ENCODE assay signal across 26 cellular contexts in genomic region chr19:49389406-49389805, GRCh38. TPM values are rescaled to one million over a fixed set of nuclear protein-coding genes. Genes with fewer than 3 reads are reported as not detected.
"Had no signal": no experiment of that assay in that cellular context is flagged by ENCODE, and none has a peak within 500 bp of the region (broad histone marks: within the 10 kb centered on the region; RNA-seq: fewer than 3 reads in every experiment).

No MANE protein-coding gene starts in this region.

- DNase-seq: dorsolateral prefrontal cortex; effector CD8-positive, alpha-beta T cell; foreskin melanocyte; heart left ventricle; hippocampal formation; kidney glomerular epithelial cell; naive thymus-derived CD4-positive, alpha-beta T cell; nephron progenitor cell; posterior cingulate gyrus; sigmoid colon; stimulated activated CD4-positive, alpha-beta T cell treated with anti-CD3 and anti-CD28 coated beads, Interleukin-2, amount 100 ng/mL, for 24 hours; stimulated activated CD4-positive, alpha-beta T cell treated with anti-CD3 and anti-CD28 coated beads, Interleukin-4, amount 100 ng/mL, for 4 hours; stimulated activated naive CD4-positive, alpha-beta T cell; stomach; substantia nigra; transverse colon had no signal

- H3K27ac ChIP-seq: dorsolateral prefrontal cortex, heart left ventricle, neutrophil, right atrium auricular region, sigmoid colon, skin epidermis, stomach, thoracic aorta, transverse colon had no signal

- H3K4me3 ChIP-seq: dorsolateral prefrontal cortex, heart left ventricle, right atrium auricular region, sigmoid colon, skin epidermis, stomach, thoracic aorta, transverse colon had no signal

- ATAC-seq: naive thymus-derived CD4-positive, alpha-beta T cell had no signal

- H3K27me3 ChIP-seq: right atrium auricular region had no signal

- H3K9me3 ChIP-seq: heart left ventricle, neutrophil, right atrium auricular region, sigmoid colon, stomach, thoracic aorta, transverse colon had no signal

- H3K36me3 ChIP-seq: heart left ventricle, neutrophil, right atrium auricular region, sigmoid colon, stomach, thoracic aorta, transverse colon had no signal

- H3K36me3 Mint-ChIP-seq: naive thymus-derived CD4-positive, alpha-beta T cell had no signal

- H3K27ac Mint-ChIP-seq: nephron progenitor cell had no signal

- H3K4me3 Mint-ChIP-seq: nephron progenitor cell had no signal

RNA-seq across cellular contexts. Expression of gene KASH5, which starts 1.4 kb away (rescaled TPM):
- total RNA-seq: heart left ventricle, liver, lung microvascular endothelial cell, mesenteric fat pad, mononuclear cell, osteocyte, right atrium auricular region, sigmoid colon, thoracic aorta, transverse colon, ureter had no signal

RNA-seq across cellular contexts. Expression of gene DKKL1, which starts 25.7 kb away (rescaled TPM):
- total RNA-seq: mesenteric fat pad; mononuclear cell; naive thymus-derived CD4-positive, alpha-beta T cell; right atrium auricular region; stomach had no signal

RNA-seq across cellular contexts. Expression of gene PTH2, which starts 33.8 kb away (rescaled TPM):
- total RNA-seq: heart left ventricle; liver; lung microvascular endothelial cell; mesenteric fat pad; mononuclear cell; naive thymus-derived CD4-positive, alpha-beta T cell; osteocyte; right atrium auricular region; sigmoid colon; stomach; thoracic aorta; transverse colon; ureter had no signal

RNA-seq across cellular contexts. Expression of gene GFY, which starts 35.8 kb away (rescaled TPM):
- total RNA-seq: heart left ventricle; liver; lung microvascular endothelial cell; mesenteric fat pad; mononuclear cell; naive thymus-derived CD4-positive, alpha-beta T cell; osteocyte; right atrium auricular region; sigmoid colon; stomach; thoracic aorta; transverse colon; ureter had no signal
